1 cellular context compared by ENCODE assay signal in the genomic region with DNA sequence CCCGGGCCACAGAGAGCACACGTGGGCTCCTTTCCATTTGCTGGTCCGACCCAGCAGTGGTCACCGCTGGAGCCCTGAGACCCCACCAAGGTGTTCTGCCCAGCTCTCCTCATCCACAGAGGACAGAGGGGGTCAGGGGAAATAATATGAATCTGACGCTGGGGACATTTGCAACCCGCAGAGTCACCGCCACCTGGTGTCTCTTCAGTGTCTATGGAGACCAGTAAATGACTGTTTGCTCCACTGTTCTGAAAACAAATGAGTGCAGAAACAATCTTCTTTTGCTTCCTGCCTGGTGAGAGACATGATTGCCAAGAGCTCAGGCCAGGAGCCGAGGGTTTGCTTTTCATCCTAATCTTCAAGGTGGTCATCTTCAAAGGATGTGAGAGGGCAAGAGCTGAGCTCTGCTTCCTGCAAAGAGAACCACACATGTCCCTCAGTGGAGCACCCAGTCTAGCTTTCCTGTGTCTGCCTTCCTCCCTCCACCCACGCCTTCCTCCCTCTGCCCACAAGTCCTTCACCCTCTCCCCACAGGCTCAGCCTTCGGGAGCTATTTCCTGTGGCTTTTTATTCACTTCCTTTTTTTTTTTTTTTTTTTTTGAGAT.
TF ChIP-seq lines count a peak whose summit lies in the region.

No MANE protein-coding gene starts in this region.

TF ChIP-seq in IMR-90, 13 proteins besides CTCF, POLR2A, EP300 and RAD21 (continued from another document):
- TF ChIP-seq USF2 (IDR thresholded peaks at IDR 0.05; ENCODE audit: low read depth, low read length), result no peak
